ENCODE assay signal across 20 cellular contexts in genomic region chrX:18448416-18448815, GRCh38. TPM values are rescaled to one million over a fixed set of nuclear protein-coding genes. Genes with fewer than 3 reads are reported as not detected.
DNase-seq lines count a peak whose midpoint lies in the region; ATAC-seq, FAIRE-seq and TF ChIP-seq lines count a peak whose summit lies in the region.
"Had no signal": no experiment of that assay in that cellular context is flagged by ENCODE, and none has a peak within 500 bp of the region (broad histone marks: within the 10 kb centered on the region; RNA-seq: fewer than 3 reads in every experiment).

No MANE protein-coding gene starts in this region.

- no peak overlapping the region for H2BK15ac ChIP-seq in IMR-90 (ENCODE audit: low read depth, low read length)

- ATAC-seq in IMR-90 (ENCODE audit: low read depth) (no peak), GM21786 (IDR thresholded peaks at IDR 0.05; ENCODE audit: unreplicated experiment) (no peak)
- ATAC-seq: CD8-positive, alpha-beta T cell; GM23338; Panc1; Right ventricle myocardium inferior had no signal

- FAIRE-seq in RCC 7860 (lab: Jason Lieb, UNC) = peak; percentile 76
- FAIRE-seq: GM12891, GM19239, HTR-8/SVneo had no signal

- DNase-seq in IMR-90 = peak; percentile 33
- DNase-seq in RCC 7860 (ENCODE audit: low spot score) = no peak
- DNase-seq in astrocyte of the spinal cord (ENCODE audit: low read depth, low spot score) = peak; percentile 26
- DNase-seq in myocyte (ENCODE audit: low read depth) = peak; percentile 28
- DNase-seq in erythroblast (lab: John Stamatoyannopoulos, UW) = no peak
- DNase-seq in NCI-H1092 treated with DMSO at 0.1 percent for 48 hours (lab: John Stamatoyannopoulos, UW) = no peak
- DNase-seq: Calu3; CD8-positive, alpha-beta T cell; HCEC 1CT; NCI-H2081 treated with DMSO at 0.1 percent for 48 hours; NCI-H82 had no signal

- no peak overlapping the region for H3K9ac ChIP-seq in IMR-90 (ENCODE audit: low read depth, low read length)
- H3K9ac ChIP-seq: BLaER1 treated with 17β-estradiol and CSF1 and Interleukin-3, amounts not matched to agents 10 nM and 100 nM had no signal

- no peak overlapping the region for H3K4me3 ChIP-seq in IMR-90 (ENCODE audit: insufficient read depth, low read depth, low read length)
- H3K4me3 ChIP-seq in astrocyte of the spinal cord (ENCODE audit: low read depth, low read length) = no peak overlapping the region
- H3K4me3 ChIP-seq: BLaER1 treated with 17β-estradiol and CSF1 and Interleukin-3, amounts not matched to agents 10 nM and 100 nM; GM23338 had no signal

- TF ChIP-seq POLR2A in IMR-90 (IDR thresholded peaks at IDR 0.05; ENCODE audit: low read depth, low read length) = no peak
- TF ChIP-seq POLR2A in erythroblast (IDR thresholded peaks at IDR 0.05; ENCODE audit: low read length) = no peak

- no peak overlapping the region for H2BK20ac ChIP-seq in IMR-90 (ENCODE audit: low read depth, low read length)

- POLR2A ChIA-PET in IMR-90 (lab: Charles Lee; ENCODE audit: unreplicated experiment) = no interaction called here

- no peak overlapping the region for H2BK5ac ChIP-seq in IMR-90 (ENCODE audit: low read depth, low read length, poor library complexity, severe bottlenecking)

- dilution Hi-C loops in IMR-90 (cut with HindIII; ENCODE audit: low sequenced_read_pairs, unreplicated experiment) = no loop called here

- no peak overlapping the region for H2AFZ ChIP-seq in IMR-90 (replicated peaks; ENCODE audit: low read length, poor library complexity)
- H2AFZ ChIP-seq: GM23338 had no signal

- in situ Hi-C loops in IMR-90 (cut with MboI; ENCODE audit: low sequenced_read_pairs) = no loop called here
- in situ Hi-C loops in astrocyte of the spinal cord (cut with HindIII; ENCODE audit: low sequenced_read_pairs) = no loop called here

- H3K27ac ChIP-seq in IMR-90 (ENCODE audit: insufficient read depth, low read length) = no peak overlapping the region
- H3K27ac ChIP-seq: BLaER1 treated with 17β-estradiol and CSF1 and Interleukin-3, amounts not matched to agents 10 nM and 100 nM; HL-60 had no signal

- H3K56ac ChIP-seq in IMR-90 (ENCODE audit: extremely low read depth, insufficient read depth, low read length) = no peak overlapping the region

- no peak overlapping the region for H4K8ac ChIP-seq in IMR-90 (ENCODE audit: low read depth in 2 of 2, low read length in 2 of 2)

- H2BK120ac ChIP-seq in IMR-90 (ENCODE audit: low read depth, low read length) = no peak overlapping the region

- H4K5ac ChIP-seq in IMR-90 (ENCODE audit: low read depth, low read length) = no peak overlapping the region

- H3K4ac ChIP-seq in IMR-90 (ENCODE audit: low read depth, low read length) = no peak overlapping the region

- H3K79me1 ChIP-seq in IMR-90 (ENCODE audit: low read depth in 1 of 2, low read length in 2 of 2) = peaks cover 0 to 2% of the 10 kb centered on the region in 2 experiments; a peak in 2 of 4 replicates

- no peak for TF ChIP-seq RAD21 in IMR-90 (IDR thresholded peaks at IDR 0.05; ENCODE audit: low read length)

- H3K14ac ChIP-seq in IMR-90 (replicated peaks; ENCODE audit: low read depth, low read length) = no peak overlapping the region

- no peak overlapping the region for H2AK9ac ChIP-seq in IMR-90 (replicated peaks; ENCODE audit: low read depth, low read length, poor library complexity)

- no peaks in the 10 kb centered on the region for H3K36me3 ChIP-seq in IMR-90 (ENCODE audit: control insufficient read depth, insufficient read depth, low read length)
- H3K36me3 ChIP-seq: BLaER1 treated with 17β-estradiol and CSF1 and Interleukin-3, amounts not matched to agents 10 nM and 100 nM had no signal

- 0 out of 2 replicates have a peak, but pooled peaks cover 3% of the 10 kb centered on the region for H4K20me1 ChIP-seq in IMR-90 (ENCODE audit: insufficient read depth, low read length)
- H4K20me1 ChIP-seq: BLaER1 treated with 17β-estradiol and CSF1 and Interleukin-3, amounts not matched to agents 10 nM and 100 nM had no signal

- no peaks in the 10 kb centered on the region for H3K9me3 ChIP-seq in IMR-90 (ENCODE audit: control insufficient read depth, insufficient read depth, low read length)
- H3K9me3 ChIP-seq: BLaER1 treated with 17β-estradiol and CSF1 and Interleukin-3, amounts not matched to agents 10 nM and 100 nM had no signal

- intact Hi-C loops in IMR-90 (cut with micrococcal nuclease) = no loop called here

- no CpG with 5 or more reads among the region's 3 CpGs for WGBS in IMR-90 (ENCODE audit: extremely low coverage in 2 of 2, insufficient read length in 1 of 2), 2 experiments

- H4K91ac ChIP-seq in IMR-90 (ENCODE audit: insufficient read depth, low read depth, low read length) = no peak overlapping the region

- no peaks in the 10 kb centered on the region for H3K27me3 ChIP-seq in IMR-90 (ENCODE audit: control insufficient read depth, insufficient read depth, low read length)

- no peak overlapping the region for H3K23ac ChIP-seq in IMR-90 (ENCODE audit: low read depth, low read length)

- H3K18ac ChIP-seq in IMR-90 (ENCODE audit: low read depth, low read length) = no peak overlapping the region

- H3K9me1 ChIP-seq in IMR-90 (ENCODE audit: insufficient read depth, low read length) = no peaks in the 10 kb centered on the region; the same call in 1 of the 2 replicates

- H3K4me1 ChIP-seq in IMR-90 (ENCODE audit: control insufficient read depth, insufficient read depth, low read length) = no peaks in the 10 kb centered on the region
- H3K4me1 ChIP-seq: BLaER1 treated with 17β-estradiol and CSF1 and Interleukin-3, amounts not matched to agents 10 nM and 100 nM had no signal

- no peak for TF ChIP-seq CTCF in IMR-90 (conservative IDR thresholded peaks at IDR 0.05; ENCODE audit: low read depth, low read length)
- no peak for TF ChIP-seq CTCF in astrocyte of the spinal cord (IDR thresholded peaks at IDR 0.05; ENCODE audit: low read depth, low read length)

- CTCF ChIA-PET in IMR-90 (lab: Yijun Ruan, JAX) = no interaction called here

- BruUV-seq in IMR-90 (replicated peaks; lab: Mats Ljungman, UMichigan) = no TSS peak

- H2AK5ac ChIP-seq in IMR-90 (ENCODE audit: low read depth, low read length) = no peak overlapping the region

- no peak overlapping the region for H3K4me2 ChIP-seq in IMR-90 (ENCODE audit: low read depth, low read length)
- H3K4me2 ChIP-seq: BLaER1 treated with 17β-estradiol and CSF1 and Interleukin-3, amounts not matched to agents 10 nM and 100 nM; GM23338 had no signal

TF ChIP-seq in IMR-90, 13 proteins besides CTCF, POLR2A, EP300 and RAD21:
- TF ChIP-seq SMC3 (IDR thresholded peaks at IDR 0.05; ENCODE audit: low read depth, low read length) (no peak), RFX5 (IDR thresholded peaks at IDR 0.05; ENCODE audit: low read depth, low read length) (no peak), MAFK (IDR thresholded peaks at IDR 0.05; ENCODE audit: low read depth, low read length) (no peak), NFE2L2 (IDR thresholded peaks at IDR 0.05; ENCODE audit: low read depth, low read length) (no peak), MAZ (IDR thresholded peaks at IDR 0.05; ENCODE audit: borderline replicate concordance, low read depth, low read length) (no peak)

RNA-seq across cellular contexts. Expression of gene CDKL5, which starts 23.0 kb away (rescaled TPM):
- 8.1 and 9.7 TPM in 2 replicates for total RNA-seq in IMR-90 (2012; rRNA removed)
- 2.7 and 3.5 TPM in 2 replicates for polyA plus RNA-seq in IMR-90 (2012; rRNA removed)
- 0.69 and 0.71 TPM in 2 replicates for polyA plus RNA-seq in IMR-90 (2012; cell fraction: cytosol; rRNA removed)
- 1.4 and 7.4 TPM in 2 replicates for polyA plus RNA-seq in IMR-90 (2012; cell fraction: nucleus; rRNA removed; ENCODE audit: low replicate concordance)
- total RNA-seq in myocyte = 4.9 and 5.0 TPM in 2 replicates
- 1.3 TPM for polyA plus RNA-seq in myocyte (2012)

Comparison
In these comparisons a context has a peak if more than half of its experiments do, and no peak if none do; other contexts are left out.
1. DNase-seq: peak in IMR-90 (single experiment), astrocyte of the spinal cord (single experiment) and myocyte (single experiment); none in RCC 7860 (single experiment), erythroblast (0 of 2) and NCI-H1092 treated with DMSO at 0.1 percent for 48 hours (single experiment).